In genomic region chr6:37018152-37019064, GRCh38 we compare ENCODE assay signal across 8 cellular contexts. TPM values are rescaled to one million over a fixed set of nuclear protein-coding genes. Genes with fewer than 3 reads are reported as not detected.
DNase-seq lines count a peak whose midpoint lies in the region; ATAC-seq and TF ChIP-seq lines count a peak whose summit lies in the region.

No MANE protein-coding gene starts in this region.

- peaks cover 10% of the 10 kb centered on the region for H3K27me3 Mint-ChIP-seq in progenitor cell of endocrine pancreas

- peaks cover 13% of the 10 kb centered on the region for H3K4me1 Mint-ChIP-seq in progenitor cell of endocrine pancreas (ENCODE audit: low read depth)

- no peaks in the 10 kb centered on the region for H3K9me3 Mint-ChIP-seq in progenitor cell of endocrine pancreas (ENCODE audit: low read depth)

- intact Hi-C loops in Right ventricle myocardium inferior (cut with DNase I) (loop anchor here (1.0 to 2.0 kb wide), 5 partner anchors 32 to 252 kb away; partner anchors contain the start of genes C6orf89, MTCH1 and PIM1), upper lobe of right lung (cut with DNase I) (loop anchor here (10.0 kb wide), 2 partner anchors 134 to 254 kb away; partner anchors contain the start of gene C6orf89)

- H3K27me3 ChIP-seq in upper lobe of right lung: no peaks in the 10 kb centered on the region

- no peaks in the 10 kb centered on the region for H3K36me3 Mint-ChIP-seq in progenitor cell of endocrine pancreas (ENCODE audit: insufficient read depth)

- peaks cover 6% of the 10 kb centered on the region for H3K36me3 ChIP-seq in upper lobe of right lung

- TF ChIP-seq CTCF in GM12865 (IDR thresholded peaks at IDR 0.05; ENCODE audit: insufficient read depth, low read depth, low read length, missing control alignments) (peak; percentile 99), progenitor cell of endocrine pancreas (IDR thresholded peaks at IDR 0.05; ENCODE audit: unreplicated experiment) (peak; percentile 92), upper lobe of right lung (IDR thresholded peaks at IDR 0.05) (peak; percentile 79)

- no peaks in the 10 kb centered on the region for H3K9me3 ChIP-seq in upper lobe of right lung

- DNase-seq in GM12865 (ENCODE audit: low read depth): peak; percentile 93
- peak; percentile 90 for DNase-seq in NCI-H1105 treated with DMSO at 0.1 percent for 48 hours (lab: John Stamatoyannopoulos, UW)
- DNase-seq in activated naive CD4-positive, alpha-beta T cell treated with anti-CD3 and anti-CD28 coated beads, Interleukin-2, amount 50 U/mL, for 16 hours: peak; percentile 88
- DNase-seq in Right ventricle myocardium inferior (ENCODE audit: missing footprints): peak; percentile 92
- DNase-seq in progenitor cell of endocrine pancreas (ENCODE audit: low spot score, unreplicated experiment): peak; percentile 72
- peak; percentile 94 for DNase-seq in upper lobe of right lung

- ATAC-seq in HG02759 (IDR thresholded peaks at IDR 0.05; ENCODE audit: unreplicated experiment) (peak; percentile 92), SK-N-SH treated with all-trans-retinoic acid at 6 μM for 48 hours (peak; percentile 99), Right ventricle myocardium inferior (peak; percentile 97), upper lobe of right lung (peak; percentile 95)

- H3K4me3 ChIP-seq in GM12865 (ENCODE audit: low read depth, low read length): no peak overlapping the region
- no peak overlapping the region for H3K4me3 ChIP-seq in upper lobe of right lung

- H3K27ac ChIP-seq in upper lobe of right lung: no peak overlapping the region

- H3K4me3 Mint-ChIP-seq in progenitor cell of endocrine pancreas (ENCODE audit: low read depth): no peak overlapping the region

- H3K4me1 ChIP-seq in upper lobe of right lung: no peaks in the 10 kb centered on the region

- no peak overlapping the region for H3K27ac Mint-ChIP-seq in progenitor cell of endocrine pancreas

TF ChIP-seq in SK-N-SH treated with all-trans-retinoic acid at 6 μM for 48 hours, 23 proteins besides CTCF, POLR2A, EP300 and RAD21:
- TF ChIP-seq OSR1 (CRISPR knock-in tag; IDR thresholded peaks at IDR 0.05): no peak
- TF ChIP-seq GLIS3 (CRISPR knock-in tag; IDR thresholded peaks at IDR 0.05): no peak
- no peak for TF ChIP-seq ZFP30 (CRISPR knock-in tag; IDR thresholded peaks at IDR 0.05)
- no peak for TF ChIP-seq ZC3H10 (CRISPR knock-in tag; IDR thresholded peaks at IDR 0.05)
- no peak for TF ChIP-seq RARB (CRISPR knock-in tag; IDR thresholded peaks at IDR 0.05)
- no peak for TF ChIP-seq TCF4 (CRISPR knock-in tag; IDR thresholded peaks at IDR 0.05; ENCODE audit: borderline replicate concordance)
- TF ChIP-seq ESRRG (CRISPR knock-in tag; IDR thresholded peaks at IDR 0.05): no peak
- no peak for TF ChIP-seq POU6F1 (CRISPR knock-in tag; IDR thresholded peaks at IDR 0.05; ENCODE audit: borderline replicate concordance, low read depth)
- TF ChIP-seq ZNF70 (CRISPR knock-in tag; IDR thresholded peaks at IDR 0.05): no peak
- no peak for TF ChIP-seq PPARA (CRISPR knock-in tag; IDR thresholded peaks at IDR 0.05; ENCODE audit: borderline replicate concordance)
- no peak for TF ChIP-seq TSHZ2 (CRISPR knock-in tag; IDR thresholded peaks at IDR 0.05)
- no peak for TF ChIP-seq CSDC2 (CRISPR knock-in tag; IDR thresholded peaks at IDR 0.05)
- no peak for TF ChIP-seq ARNTL (CRISPR knock-in tag; IDR thresholded peaks at IDR 0.05; ENCODE audit: borderline replicate concordance, low read depth)
- no peak for TF ChIP-seq CREB5 (CRISPR knock-in tag; IDR thresholded peaks at IDR 0.05; ENCODE audit: low read depth)
- TF ChIP-seq ZNF8 (CRISPR knock-in tag; IDR thresholded peaks at IDR 0.05): no peak
- no peak for TF ChIP-seq ISL1 (CRISPR knock-in tag; IDR thresholded peaks at IDR 0.05)
- no peak for TF ChIP-seq BACH2 (CRISPR knock-in tag; IDR thresholded peaks at IDR 0.05; ENCODE audit: borderline replicate concordance)
TF ChIP-seq in SK-N-SH treated with all-trans-retinoic acid at 6 μM for 48 hours: peak in this region for 0.

RNA-seq across cellular contexts. Expression of gene FGD2, which starts 13.0 kb away (rescaled TPM):
- total RNA-seq in Right ventricle myocardium inferior (7.9 TPM), progenitor cell of endocrine pancreas (not detected in 2 replicates), upper lobe of right lung (56.9 TPM)

RNA-seq across cellular contexts. Expression of gene MTCH1, which starts 32.4 kb away (rescaled TPM):
- 220 TPM for total RNA-seq in Right ventricle myocardium inferior
- 145 and 146 TPM in 2 replicates for total RNA-seq in progenitor cell of endocrine pancreas
- 194 TPM for total RNA-seq in upper lobe of right lung
